Comparison of ENCODE assay signal across 14 cellular contexts in genomic region chr7:127865466-127865865, GRCh38.
DNase-seq lines count a peak whose midpoint lies in the region; ATAC-seq and TF ChIP-seq lines count a peak whose summit lies in the region.
"Had no signal": no experiment of that assay in that cellular context is flagged by ENCODE, and none has a peak within 500 bp of the region (broad histone marks: within the 10 kb centered on the region; RNA-seq: fewer than 3 reads in every experiment).

No MANE protein-coding gene starts in this region.

- H3K4me3 ChIP-seq in astrocyte of the spinal cord (ENCODE audit: low read depth, low read length) = no peak overlapping the region

- in situ Hi-C loops in astrocyte of the spinal cord (cut with HindIII; ENCODE audit: low sequenced_read_pairs) = no loop called here

- peaks cover 15% of the 10 kb centered on the region for H3K4me1 Mint-ChIP-seq in activated CD8-positive, alpha-beta memory T cell treated with anti-CD3 and anti-CD28 coated beads, Interleukin-2, amount 10 ng/mL, durations not matched to agents 7 days and 5 days
- no peaks in the 10 kb centered on the region for H3K4me1 Mint-ChIP-seq in type B pancreatic cell (ENCODE audit: unreplicated experiment)

- no peak overlapping the region for H3K27ac Mint-ChIP-seq in activated CD8-positive, alpha-beta memory T cell treated with anti-CD3 and anti-CD28 coated beads, Interleukin-2, amount 10 ng/mL, durations not matched to agents 7 days and 5 days
- H3K27ac Mint-ChIP-seq in type B pancreatic cell = peak overlapping the region; percentile 46
- H3K27ac Mint-ChIP-seq: stimulated activated naive CD8-positive, alpha-beta T cell treated with anti-CD3 and anti-CD28 coated beads, Interleukin-15, Interleukin-2, amounts not matched to agents 100 ng/mL and 50 ng/mL, for 24 hours had no signal

- no peaks in the 10 kb centered on the region for H3K27me3 Mint-ChIP-seq in activated CD8-positive, alpha-beta memory T cell treated with anti-CD3 and anti-CD28 coated beads, Interleukin-2, amount 10 ng/mL, durations not matched to agents 7 days and 5 days
- no peaks in the 10 kb centered on the region for H3K27me3 Mint-ChIP-seq in type B pancreatic cell
- H3K27me3 Mint-ChIP-seq: stimulated activated naive CD8-positive, alpha-beta T cell treated with anti-CD3 and anti-CD28 coated beads, Interleukin-15, Interleukin-2, amounts not matched to agents 100 ng/mL and 50 ng/mL, for 24 hours had no signal

- CTCF ChIA-PET in activated CD8-positive, alpha-beta memory T cell treated with anti-CD3 and anti-CD28 coated beads, Interleukin-2, amount 10 ng/mL, durations not matched to agents 7 days and 5 days (lab: Charles Lee) = no interaction called here

- no peak for TF ChIP-seq CTCF in astrocyte of the spinal cord (IDR thresholded peaks at IDR 0.05; ENCODE audit: low read depth, low read length)
- TF ChIP-seq CTCF in type B pancreatic cell (conservative IDR thresholded peaks at IDR 0.05) = no peak

- H3K9me3 Mint-ChIP-seq in activated CD8-positive, alpha-beta memory T cell treated with anti-CD3 and anti-CD28 coated beads, Interleukin-2, amount 10 ng/mL, durations not matched to agents 7 days and 5 days (ENCODE audit: low read depth) = no peaks in the 10 kb centered on the region
- H3K9me3 Mint-ChIP-seq in type B pancreatic cell = no peaks in the 10 kb centered on the region
- H3K9me3 Mint-ChIP-seq: stimulated activated naive CD8-positive, alpha-beta T cell treated with anti-CD3 and anti-CD28 coated beads, Interleukin-15, Interleukin-2, amounts not matched to agents 100 ng/mL and 50 ng/mL, for 24 hours had no signal

- H3K4me3 Mint-ChIP-seq in activated CD8-positive, alpha-beta memory T cell treated with anti-CD3 and anti-CD28 coated beads, Interleukin-2, amount 10 ng/mL, durations not matched to agents 7 days and 5 days = no peak overlapping the region
- no peak overlapping the region for H3K4me3 Mint-ChIP-seq in type B pancreatic cell
- H3K4me3 Mint-ChIP-seq: stimulated activated naive CD8-positive, alpha-beta T cell treated with anti-CD3 and anti-CD28 coated beads, Interleukin-15, Interleukin-2, amounts not matched to agents 100 ng/mL and 50 ng/mL, for 24 hours had no signal

- peak; percentile 64 for ATAC-seq in activated CD8-positive, alpha-beta memory T cell treated with anti-CD3 and anti-CD28 coated beads, Interleukin-2, amount 10 ng/mL, durations not matched to agents 7 days and 5 days
- ATAC-seq in HG02588 (IDR thresholded peaks at IDR 0.05; ENCODE audit: unreplicated experiment) = no peak

- H3K36me3 Mint-ChIP-seq in activated CD8-positive, alpha-beta memory T cell treated with anti-CD3 and anti-CD28 coated beads, Interleukin-2, amount 10 ng/mL, durations not matched to agents 7 days and 5 days = peaks cover 17% of the 10 kb centered on the region
- H3K36me3 Mint-ChIP-seq in type B pancreatic cell = peaks cover 18% of the 10 kb centered on the region

- no peak for DNase-seq in activated CD8-positive, alpha-beta memory T cell treated with anti-CD3 and anti-CD28 coated beads, Interleukin-2, amount 10 ng/mL, durations not matched to agents 7 days and 5 days
- DNase-seq in activated CD8-positive, alpha-beta memory T cell treated with anti-CD3 and anti-CD28 coated beads, Interleukin-2, amount 50 U/mL, for 4 hours = no peak
- DNase-seq in astrocyte of the spinal cord (ENCODE audit: low read depth, low spot score) = peak; percentile 31
- DNase-seq in iris pigment epithelial cell (ENCODE audit: low read depth) = peak; percentile 83
- no peak for DNase-seq in type B pancreatic cell (ENCODE audit: extremely low spot score, unreplicated experiment)
- no peak for DNase-seq in NCI-H82 (lab: John Stamatoyannopoulos, UW)
- no peak for DNase-seq in NCI-H187 treated with DMSO at 0.1 percent for 48 hours (lab: John Stamatoyannopoulos, UW)
- DNase-seq: amniotic stem cell; DMS153; islet precursor cell; NCI-H1930; stimulated activated CD4-positive, alpha-beta T cell treated with anti-CD3 and anti-CD28 coated beads, Interleukin-1b, Interleukin-23, amount 100 ng/mL, for 48 hours had no signal

Comparison
In these comparisons a context has a peak if more than half of its experiments do, and no peak if none do; other contexts are left out.
1. DNase-seq: peak in astrocyte of the spinal cord (single experiment) and iris pigment epithelial cell (single experiment); none in activated CD8-positive, alpha-beta memory T cell treated with anti-CD3 and anti-CD28 coated beads, Interleukin-2, amount 10 ng/mL, durations not matched to agents 7 days and 5 days (single experiment), activated CD8-positive, alpha-beta memory T cell treated with anti-CD3 and anti-CD28 coated beads, Interleukin-2, amount 50 U/mL, for 4 hours (single experiment), type B pancreatic cell (single experiment), NCI-H82 (single experiment) and NCI-H187 treated with DMSO at 0.1 percent for 48 hours (single experiment).